10 cellular contexts compared by ENCODE assay signal in the genomic region with DNA sequence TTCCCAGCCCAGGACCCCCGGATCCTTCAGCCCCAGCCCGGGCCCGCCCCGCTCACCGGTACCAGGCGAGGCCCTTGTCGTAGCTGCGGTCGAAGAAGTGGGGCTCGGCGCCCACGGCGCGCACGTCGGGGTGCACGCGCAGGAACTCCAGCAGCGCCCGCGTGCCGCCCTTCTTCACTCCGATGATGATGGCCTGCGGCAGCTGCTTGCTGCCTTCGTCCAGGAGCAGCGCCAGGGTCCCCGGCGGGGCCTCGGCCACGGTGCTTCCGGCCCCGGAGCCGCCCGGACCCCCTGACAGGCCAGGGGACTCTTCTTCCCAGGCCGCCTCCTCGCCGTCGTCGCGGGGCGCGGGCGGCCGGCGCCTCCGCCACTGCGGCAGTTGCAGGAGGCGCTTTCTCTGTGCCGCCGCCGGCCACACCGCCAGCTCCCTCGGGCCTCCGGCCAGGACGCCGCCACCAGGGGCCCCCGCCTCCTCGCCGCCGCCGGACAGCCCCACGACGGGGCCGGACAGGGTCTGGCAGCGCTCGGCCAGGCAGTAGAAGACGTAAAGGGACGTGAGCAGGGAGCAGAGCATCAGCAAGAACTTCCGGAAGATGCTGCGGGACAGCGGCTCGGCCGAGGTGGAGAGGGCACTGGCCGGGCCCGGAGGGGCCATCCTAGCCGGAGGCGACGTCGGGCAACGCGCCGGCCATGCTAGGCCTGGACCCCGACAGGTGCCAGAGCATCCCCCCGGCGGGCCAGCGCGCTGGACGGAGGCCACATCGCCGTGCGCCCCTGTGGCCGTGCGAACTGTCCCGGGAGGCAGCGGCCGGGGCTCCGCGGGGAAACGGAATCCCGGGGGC. TPM values are rescaled to one million over a fixed set of nuclear protein-coding genes. Genes with fewer than 3 reads are reported as not detected.
A peak's percentile ranks its signal among the peaks of the same experiment; 100 is the strongest.
DNase-seq lines count a peak whose midpoint lies in the region; ATAC-seq and TF ChIP-seq lines count a peak whose summit lies in the region.
"Had no signal": no experiment of that assay in that cellular context is flagged by ENCODE, and none has a peak within 500 bp of the region (broad histone marks: within the 10 kb centered on the region; RNA-seq: fewer than 3 reads in every experiment).

No MANE protein-coding gene starts in this region.

- intact Hi-C loops in lower lobe of right lung (cut with DNase I) (no loop called here), transverse colon (cut with DNase I; ENCODE audit: low total_unique reads) (no loop called here), Calu3 (cut with micrococcal nuclease; ENCODE audit: unreplicated experiment) (no loop called here)

- CTCF ChIA-PET in Calu3 (lab: Charles Lee): no interaction called here

- no TSS peak for BruUV-seq in Calu3 (replicated peaks; lab: Mats Ljungman, UMichigan)

- DNase-seq in activated T-cell treated with anti-CD3 and anti-CD28 coated beads, Interleukin-2, amount 50 U/mL, for 1 hour: peak; percentile 17
- DNase-seq in activated T-cell treated with anti-CD3 and anti-CD28 coated beads for 4 hours (no peak), lower lobe of right lung (no peak), transverse colon (no peak), dermis blood vessel endothelial cell (no peak), Calu3 (no peak), cerebellar nuclear complex (lab: John Stamatoyannopoulos, UW) (no peak)
- DNase-seq in effector memory CD4-positive, alpha-beta T cell: no peak
- DNase-seq: ACHN, cortex of kidney had no signal

- TF ChIP-seq POLR2A in transverse colon (IDR thresholded peaks at IDR 0.05): no peak

- H3K36me3 Mint-ChIP-seq in Calu3 (ENCODE audit: insufficient read depth, unreplicated experiment): peaks cover 5% of the 10 kb centered on the region

- no peak overlapping the region for H3K27ac ChIP-seq in effector memory CD4-positive, alpha-beta T cell (ENCODE audit: insufficient read depth, low read length, poor library complexity, severe bottlenecking)
- H3K27ac ChIP-seq in lower lobe of right lung (peak overlapping the region; percentile 4), transverse colon (peak overlapping the region; percentile 28 to 58 (median 48))

- no peaks in the 10 kb centered on the region for H3K36me3 ChIP-seq in effector memory CD4-positive, alpha-beta T cell (ENCODE audit: control insufficient read depth, insufficient read depth, low read length)
- H3K36me3 ChIP-seq in lower lobe of right lung (no peaks in the 10 kb centered on the region), transverse colon (no peaks in the 10 kb centered on the region)

- H3K27ac Mint-ChIP-seq in Calu3 (ENCODE audit: unreplicated experiment): no peak overlapping the region

- peak; percentile 6 to 23 for ATAC-seq in lower lobe of right lung

- WGBS in transverse colon (ENCODE audit: low coverage in 1 of 2), 2 donors: 19% methylated on average over 78 of the region's 100 CpGs; no CpG with 5 or more reads in 1 of the 2 donors

- in situ Hi-C loops in transverse colon (cut with MboI; ENCODE audit: low pct_ligation_motif_present in 1 of 4, low pct_unique_long_range_greater_than_20kb in 1 of 4, low sequenced_read_pairs in 3 of 4): no loop called here

- no peaks in the 10 kb centered on the region for H3K4me1 Mint-ChIP-seq in Calu3 (ENCODE audit: low read depth, unreplicated experiment)

- H3K9me3 ChIP-seq in effector memory CD4-positive, alpha-beta T cell (ENCODE audit: control insufficient read depth, low read length): no peaks in the 10 kb centered on the region
- H3K9me3 ChIP-seq in lower lobe of right lung: no peaks in the 10 kb centered on the region
- no peaks in the 10 kb centered on the region for H3K9me3 ChIP-seq in transverse colon

- TF ChIP-seq EP300 in transverse colon (IDR thresholded peaks at IDR 0.05; ENCODE audit: low read depth): no peak

- TF ChIP-seq CTCF in lower lobe of right lung (IDR thresholded peaks at IDR 0.05) (no peak), transverse colon (IDR thresholded peaks at IDR 0.05) (no peak), Calu3 (IDR thresholded peaks at IDR 0.05; ENCODE audit: unreplicated experiment) (no peak)

- peaks cover 16% of the 10 kb centered on the region for H3K27me3 Mint-ChIP-seq in Calu3 (ENCODE audit: unreplicated experiment)

- H3K9me3 Mint-ChIP-seq in Calu3 (ENCODE audit: low read depth, unreplicated experiment): peaks cover 4% of the 10 kb centered on the region

- H3K4me1 ChIP-seq in effector memory CD4-positive, alpha-beta T cell (ENCODE audit: control insufficient read depth, insufficient read depth, low read length, poor library complexity, severe bottlenecking): peaks cover 15% of the 10 kb centered on the region
- H3K4me1 ChIP-seq in lower lobe of right lung: peaks cover 24% of the 10 kb centered on the region
- peaks cover 0 to 21% (median 9%) of the 10 kb centered on the region in 4 donors for H3K4me1 ChIP-seq in transverse colon

- peak overlapping the region; percentile 37 for H3K4me3 ChIP-seq in effector memory CD4-positive, alpha-beta T cell (ENCODE audit: insufficient read depth, low read depth, low read length, poor library complexity, severe bottlenecking)
- peak overlapping the region; percentile 49 for H3K4me3 ChIP-seq in lower lobe of right lung
- peak overlapping the region in 3 of 4 donors; percentile 18 to 52 (median 32) for H3K4me3 ChIP-seq in transverse colon

- H3K27me3 ChIP-seq in effector memory CD4-positive, alpha-beta T cell (replicated peaks; ENCODE audit: control insufficient read depth, insufficient read depth, low read length, poor library complexity, severe bottlenecking): peaks cover 28% of the 10 kb centered on the region
- H3K27me3 ChIP-seq in lower lobe of right lung (ENCODE audit: low read depth): peaks cover 54% of the 10 kb centered on the region
- peaks cover 84% of the 10 kb centered on the region for H3K27me3 ChIP-seq in transverse colon

- H3K4me3 Mint-ChIP-seq in Calu3 (ENCODE audit: low read depth, unreplicated experiment): no peak overlapping the region

RNA-seq across cellular contexts. Expression of a gene that starts 1.0 kb away (rescaled TPM):
- 0.53 TPM for total RNA-seq in lower lobe of right lung
- 1 to 10 TPM in 3 of 4 donors, under 1 TPM in 1; 0.41 to 3.6 (median 1.8) TPM for total RNA-seq in transverse colon
- 0.05 and 0.17 TPM in 2 replicates for total RNA-seq in dermis blood vessel endothelial cell
- total RNA-seq in Calu3 (2022): 0.61 TPM in 1 of 2 replicates, not detected in the other
